9 cellular contexts compared by ENCODE assay signal in genomic region chr11:88179141-88179540, GRCh38. TPM values are rescaled to one million over a fixed set of nuclear protein-coding genes. Genes with fewer than 3 reads are reported as not detected.
DNase-seq lines count a peak whose midpoint lies in the region; ATAC-seq, FAIRE-seq and TF ChIP-seq lines count a peak whose summit lies in the region.
"Had no signal": no experiment of that assay in that cellular context is flagged by ENCODE, and none has a peak within 500 bp of the region (broad histone marks: within the 10 kb centered on the region; RNA-seq: fewer than 3 reads in every experiment).

No MANE protein-coding gene starts in this region.

- peaks cover 27% of the 10 kb centered on the region for H3K4me1 Mint-ChIP-seq in activated naive CD4-positive, alpha-beta T cell treated with anti-CD3 and anti-CD28 coated beads for 36 hours (ENCODE audit: low read depth)
- peaks cover 18% of the 10 kb centered on the region for H3K4me1 Mint-ChIP-seq in activated T-helper 17 cell treated with anti-CD3 and anti-CD28 coated beads, Interleukin-2, amount 50 U/mL, for 72 hours

- intact Hi-C loops in activated naive CD4-positive, alpha-beta T cell treated with anti-CD3 and anti-CD28 coated beads for 36 hours (cut with micrococcal nuclease), result loop anchor here (1.0 to 2.0 kb wide), 3 partner anchors 158 to 357 kb away; partner anchors contain the start of gene CTSC
- intact Hi-C loops in colonic mucosa (cut with DNase I), result no loop called here

- H3K36me3 ChIP-seq in Karpas-422 (ENCODE audit: insufficient read depth, low read length) (no peaks in the 10 kb centered on the region), colonic mucosa (no peaks in the 10 kb centered on the region)

- no peak overlapping the region for H3K4me3 ChIP-seq in Karpas-422 (ENCODE audit: low read length)
- H3K4me3 ChIP-seq in colonic mucosa, result no peak overlapping the region

- DNase-seq in activated naive CD4-positive, alpha-beta T cell treated with anti-CD3 and anti-CD28 coated beads for 36 hours, result peak; percentile 57
- no peak for DNase-seq in activated naive CD4-positive, alpha-beta T cell (lab: John Stamatoyannopoulos, UW)
- DNase-seq in stimulated activated naive CD8-positive, alpha-beta T cell treated with anti-CD3 and anti-CD28 coated beads, Interleukin-15, Interleukin-2, amounts not matched to agents 100 U/mL and 50 U/mL, for 24 hours, result peak; percentile 32
- no peak for DNase-seq in frontal cortex (ENCODE audit: low spot score in 2 of 2)
- no peak for DNase-seq in Karpas-422
- no peak for DNase-seq in colonic mucosa

- TF ChIP-seq CTCF in colonic mucosa (IDR thresholded peaks at IDR 0.05), result no peak

- H4K20me1 ChIP-seq in Karpas-422 (ENCODE audit: insufficient read depth, low read depth, low read length), result 0 out of 2 replicates have a peak, but pooled peaks cover 6% of the 10 kb centered on the region

- no peak for FAIRE-seq in frontal cortex (lab: Jason Lieb, UNC)

- no peaks in the 10 kb centered on the region for H3K9me3 Mint-ChIP-seq in activated naive CD4-positive, alpha-beta T cell treated with anti-CD3 and anti-CD28 coated beads for 36 hours
- H3K9me3 Mint-ChIP-seq in activated T-helper 17 cell treated with anti-CD3 and anti-CD28 coated beads, Interleukin-2, amount 50 U/mL, for 72 hours, result no peaks in the 10 kb centered on the region

- peaks cover 28% of the 10 kb centered on the region for H3K27me3 Mint-ChIP-seq in activated naive CD4-positive, alpha-beta T cell treated with anti-CD3 and anti-CD28 coated beads for 36 hours (ENCODE audit: low read depth)
- peaks cover 12% of the 10 kb centered on the region for H3K27me3 Mint-ChIP-seq in activated T-helper 17 cell treated with anti-CD3 and anti-CD28 coated beads, Interleukin-2, amount 50 U/mL, for 72 hours

- no peak overlapping the region for H3K9ac ChIP-seq in Karpas-422 (ENCODE audit: low read length)
- no peak overlapping the region for H3K9ac ChIP-seq in colonic mucosa (ENCODE audit: low read depth in 2 of 2, low read length in 2 of 2)

- no peak overlapping the region for H2AFZ ChIP-seq in Karpas-422 (ENCODE audit: low read length)

- no peaks in the 10 kb centered on the region for H3K9me2 ChIP-seq in Karpas-422 (replicated peaks; ENCODE audit: insufficient read depth, low read length)

- H3K9me3 ChIP-seq in Karpas-422 (ENCODE audit: low read length) (no peaks in the 10 kb centered on the region), colonic mucosa (no peaks in the 10 kb centered on the region)

- CTCF ChIA-PET in activated naive CD4-positive, alpha-beta T cell treated with anti-CD3 and anti-CD28 coated beads for 36 hours (lab: Charles Lee), result no interaction called here

- H3K4me3 Mint-ChIP-seq in activated naive CD4-positive, alpha-beta T cell treated with anti-CD3 and anti-CD28 coated beads for 36 hours, result no peak overlapping the region
- H3K4me3 Mint-ChIP-seq in activated T-helper 17 cell treated with anti-CD3 and anti-CD28 coated beads, Interleukin-2, amount 50 U/mL, for 72 hours, result peak overlapping the region; percentile 40
- H3K4me3 Mint-ChIP-seq: B cell had no signal

- no peaks in the 10 kb centered on the region for H3K79me2 ChIP-seq in Karpas-422 (ENCODE audit: low read length)

- peak; percentile 55 for ATAC-seq in HG03066 (IDR thresholded peaks at IDR 0.05; ENCODE audit: low read depth, unreplicated experiment)
- peak; percentile 73 for ATAC-seq in activated T-helper 17 cell treated with anti-CD3 and anti-CD28 coated beads, Interleukin-2, amount 50 U/mL, for 72 hours (replicated peaks)
- ATAC-seq in stimulated activated naive CD8-positive, alpha-beta T cell treated with anti-CD3 and anti-CD28 coated beads, Interleukin-15, Interleukin-2, amounts not matched to agents 100 U/mL and 50 U/mL, for 24 hours, result peak; percentile 71

- H3K4me2 ChIP-seq in Karpas-422 (ENCODE audit: low read depth, low read length, poor library complexity, severe bottlenecking), result no peak overlapping the region

- no peaks in the 10 kb centered on the region for H3K27me3 ChIP-seq in Karpas-422 (ENCODE audit: low read length)
- H3K27me3 ChIP-seq in colonic mucosa, result no peaks in the 10 kb centered on the region

- no peaks in the 10 kb centered on the region for H3K36me3 Mint-ChIP-seq in activated naive CD4-positive, alpha-beta T cell treated with anti-CD3 and anti-CD28 coated beads for 36 hours (ENCODE audit: low read depth)
- H3K36me3 Mint-ChIP-seq in activated T-helper 17 cell treated with anti-CD3 and anti-CD28 coated beads, Interleukin-2, amount 50 U/mL, for 72 hours (ENCODE audit: low read depth), result no peaks in the 10 kb centered on the region

- no peak overlapping the region for H3K27ac ChIP-seq in Karpas-422 (ENCODE audit: low read length)
- H3K27ac ChIP-seq in colonic mucosa, result no peak overlapping the region

- H3K4me1 ChIP-seq in Karpas-422 (ENCODE audit: low read length) (no peaks in the 10 kb centered on the region), colonic mucosa (no peaks in the 10 kb centered on the region)

- peak overlapping the region; percentile 62 for H3K27ac Mint-ChIP-seq in activated naive CD4-positive, alpha-beta T cell treated with anti-CD3 and anti-CD28 coated beads for 36 hours
- peak overlapping the region; percentile 85 for H3K27ac Mint-ChIP-seq in activated T-helper 17 cell treated with anti-CD3 and anti-CD28 coated beads, Interleukin-2, amount 50 U/mL, for 72 hours
- H3K27ac Mint-ChIP-seq: B cell had no signal

RNA-seq across cellular contexts. Expression of gene RAB38, which starts 3.9 kb away (rescaled TPM):
- under 1 TPM; 0.69 to 0.72 TPM for total RNA-seq in activated naive CD4-positive, alpha-beta T cell treated with anti-CD3 and anti-CD28 coated beads for 36 hours
- total RNA-seq in activated T-helper 17 cell treated with anti-CD3 and anti-CD28 coated beads, Interleukin-2, amount 50 U/mL, for 72 hours, result 1 to 10 TPM; 1.2 to 1.9 TPM
- total RNA-seq in frontal cortex, result under 0.01 TPM
- 0.97 and 2.6 TPM in 2 replicates for total RNA-seq in Karpas-422 (2014; rRNA removed; shearing (Covaris generic); ENCODE audit: low replicate concordance)
- total RNA-seq in colonic mucosa, result 1 to 10 TPM; 1.6 to 4.9 TPM
- total RNA-seq: B cell had no signal

Comparison
In these comparisons a context has a peak if more than half of its experiments do, and no peak if none do; other contexts are left out.
1. DNase-seq: peak in activated naive CD4-positive, alpha-beta T cell treated with anti-CD3 and anti-CD28 coated beads for 36 hours (single experiment) and stimulated activated naive CD8-positive, alpha-beta T cell treated with anti-CD3 and anti-CD28 coated beads, Interleukin-15, Interleukin-2, amounts not matched to agents 100 U/mL and 50 U/mL, for 24 hours (single experiment); none in activated naive CD4-positive, alpha-beta T cell (0 of 4), frontal cortex (0 of 2), Karpas-422 (single experiment) and colonic mucosa (single experiment).
2. Peak in every context shown above with its lines, with median percentiles within 50 percentile points of each other: ATAC-seq.